11 cellular contexts compared by ENCODE assay signal in the genomic region with DNA sequence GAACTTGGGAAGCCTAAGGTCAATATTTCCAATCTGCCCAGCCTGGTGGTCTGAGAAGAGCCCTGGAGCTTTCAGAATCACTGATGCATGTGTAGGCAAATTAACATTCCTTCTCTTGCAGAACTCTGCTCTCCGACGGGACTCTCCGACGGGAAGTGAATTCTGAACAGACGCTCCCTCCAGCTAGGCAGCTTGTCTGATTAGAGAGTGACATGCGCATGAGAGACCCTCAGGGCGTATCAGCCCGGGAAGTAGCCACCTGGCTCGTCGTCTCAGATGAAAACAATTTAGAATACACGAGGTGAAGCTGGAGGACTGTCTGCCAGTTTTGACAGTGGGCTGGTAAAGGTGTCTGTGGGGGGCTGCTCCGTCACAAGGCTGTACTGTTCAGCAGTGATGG.
DNase-seq lines count a peak whose midpoint lies in the region; ATAC-seq and TF ChIP-seq lines count a peak whose summit lies in the region.
"Had no signal": no experiment of that assay in that cellular context is flagged by ENCODE, and none has a peak within 500 bp of the region (broad histone marks: within the 10 kb centered on the region; RNA-seq: fewer than 3 reads in every experiment).

No MANE protein-coding gene starts in this region.

- TF ChIP-seq POLR2A in Peyer's patch (IDR thresholded peaks at IDR 0.05), result no peak

- H3K4me3 Mint-ChIP-seq in stimulated activated naive CD8-positive, alpha-beta T cell treated with anti-CD3 and anti-CD28 coated beads, Interleukin-15, Interleukin-2, amounts not matched to agents 100 ng/mL and 50 ng/mL, for 24 hours, result peak overlapping the region; percentile 3
- no peak overlapping the region for H3K4me3 Mint-ChIP-seq in stimulated activated naive CD8-positive, alpha-beta T cell treated with anti-CD3 and anti-CD28 coated beads, Interleukin-15, amount 100 ng/mL, for 72 hours
- H3K4me3 Mint-ChIP-seq: nephron progenitor cell had no signal

- no peaks in the 10 kb centered on the region for H3K9me3 ChIP-seq in Peyer's patch
- no peaks in the 10 kb centered on the region for H3K9me3 ChIP-seq in heart right ventricle
- H3K9me3 ChIP-seq: thyroid gland had no signal

- H3K27me3 Mint-ChIP-seq in stimulated activated naive CD8-positive, alpha-beta T cell treated with anti-CD3 and anti-CD28 coated beads, Interleukin-15, Interleukin-2, amounts not matched to agents 100 ng/mL and 50 ng/mL, for 24 hours, result no peaks in the 10 kb centered on the region
- H3K27me3 Mint-ChIP-seq in stimulated activated naive CD8-positive, alpha-beta T cell treated with anti-CD3 and anti-CD28 coated beads, Interleukin-15, amount 100 ng/mL, for 72 hours, result no peaks in the 10 kb centered on the region

- no peaks in the 10 kb centered on the region for H3K27me3 ChIP-seq in Peyer's patch
- H3K27me3 ChIP-seq in heart right ventricle, result no peaks in the 10 kb centered on the region
- H3K27me3 ChIP-seq: thyroid gland had no signal

- 31 to 46% methylated on average over 12 of the region's 12 CpGs for WGBS in heart right ventricle, 2 donors

- no peaks in the 10 kb centered on the region for H3K36me3 Mint-ChIP-seq in stimulated activated naive CD8-positive, alpha-beta T cell treated with anti-CD3 and anti-CD28 coated beads, Interleukin-15, Interleukin-2, amounts not matched to agents 100 ng/mL and 50 ng/mL, for 24 hours (ENCODE audit: low read depth)

- DNase-seq in stimulated activated naive CD8-positive, alpha-beta T cell treated with anti-CD3 and anti-CD28 coated beads, Interleukin-15, amount 100 ng/mL, for 72 hours, result no peak
- DNase-seq in iPS-NIHi7 (ENCODE audit: extremely low spot score) (peak; percentile 33), DMS 273 treated with DMSO at 0.1 percent for 48 hours (lab: John Stamatoyannopoulos, UW) (no peak), SKM-1 treated with dmso at 0.1 percent for 144 hours (lab: John Stamatoyannopoulos, UW; ENCODE audit: unreplicated experiment) (no peak), Peyer's patch (no peak), heart right ventricle (no peak)

- ATAC-seq in stimulated activated naive CD8-positive, alpha-beta T cell treated with anti-CD3 and anti-CD28 coated beads, Interleukin-15, amount 100 ng/mL, for 72 hours, result no peak
- ATAC-seq in SK-N-SH treated with all-trans-retinoic acid at 6 μM for 48 hours (peak; percentile 4; the same call in 1 of the 3 replicates), heart right ventricle (no peak)

- H3K36me3 ChIP-seq in Peyer's patch (no peaks in the 10 kb centered on the region), heart right ventricle (peaks cover 0 to 36% (median 14%) of the 10 kb centered on the region in 9 donors)
- H3K36me3 ChIP-seq: thyroid gland had no signal

- H3K9me3 Mint-ChIP-seq in stimulated activated naive CD8-positive, alpha-beta T cell treated with anti-CD3 and anti-CD28 coated beads, Interleukin-15, Interleukin-2, amounts not matched to agents 100 ng/mL and 50 ng/mL, for 24 hours, result no peaks in the 10 kb centered on the region
- no peaks in the 10 kb centered on the region for H3K9me3 Mint-ChIP-seq in stimulated activated naive CD8-positive, alpha-beta T cell treated with anti-CD3 and anti-CD28 coated beads, Interleukin-15, amount 100 ng/mL, for 72 hours
- H3K9me3 Mint-ChIP-seq: nephron progenitor cell had no signal

- H3K27ac Mint-ChIP-seq in stimulated activated naive CD8-positive, alpha-beta T cell treated with anti-CD3 and anti-CD28 coated beads, Interleukin-15, Interleukin-2, amounts not matched to agents 100 ng/mL and 50 ng/mL, for 24 hours, result no peak overlapping the region
- no peak overlapping the region for H3K27ac Mint-ChIP-seq in stimulated activated naive CD8-positive, alpha-beta T cell treated with anti-CD3 and anti-CD28 coated beads, Interleukin-15, amount 100 ng/mL, for 72 hours
- H3K27ac Mint-ChIP-seq: nephron progenitor cell had no signal

- peaks cover 43% of the 10 kb centered on the region for H3K4me1 Mint-ChIP-seq in stimulated activated naive CD8-positive, alpha-beta T cell treated with anti-CD3 and anti-CD28 coated beads, Interleukin-15, Interleukin-2, amounts not matched to agents 100 ng/mL and 50 ng/mL, for 24 hours (ENCODE audit: low read depth)
- peaks cover 31% of the 10 kb centered on the region for H3K4me1 Mint-ChIP-seq in stimulated activated naive CD8-positive, alpha-beta T cell treated with anti-CD3 and anti-CD28 coated beads, Interleukin-15, amount 100 ng/mL, for 72 hours

- no peak for TF ChIP-seq CTCF in Peyer's patch (IDR thresholded peaks at IDR 0.05)
- TF ChIP-seq CTCF in heart right ventricle (IDR thresholded peaks at IDR 0.05), result no peak

- H3K4me3 ChIP-seq in Peyer's patch (no peak overlapping the region), heart right ventricle (no peak overlapping the region)
- H3K4me3 ChIP-seq: lung, thyroid gland had no signal

- intact Hi-C loops in heart right ventricle (cut with DNase I), result loop anchor here in 8 of 10 donors (1.0 to 10.0 kb wide), 6 partner anchors 228 to 283 kb away; partner anchors contain the start of gene CRYGS (in 2 of the 8)

- H3K27ac ChIP-seq in Peyer's patch, result no peak overlapping the region
- H3K27ac ChIP-seq in heart right ventricle, result no peak overlapping the region
- H3K27ac ChIP-seq: thyroid gland had no signal

- H3K4me1 ChIP-seq in Peyer's patch (peaks cover 0 to 10% (median 4%) of the 10 kb centered on the region in 4 donors), heart right ventricle (peaks cover 0 to 17% (median 0%) of the 10 kb centered on the region in 9 donors)

TF ChIP-seq in SK-N-SH treated with all-trans-retinoic acid at 6 μM for 48 hours, 23 proteins besides CTCF, POLR2A, EP300 and RAD21:
- no peak for TF ChIP-seq ISL1 (CRISPR knock-in tag; IDR thresholded peaks at IDR 0.05)
